8 cellular contexts compared by ENCODE assay signal in genomic region chr17:82716383-82717181, GRCh38. TPM values are rescaled to one million over a fixed set of nuclear protein-coding genes. Genes with fewer than 3 reads are reported as not detected.
A peak's percentile ranks its signal among the peaks of the same experiment; 100 is the strongest.
DNase-seq lines count a peak whose midpoint lies in the region; ATAC-seq and TF ChIP-seq lines count a peak whose summit lies in the region.

A gene with protein sequence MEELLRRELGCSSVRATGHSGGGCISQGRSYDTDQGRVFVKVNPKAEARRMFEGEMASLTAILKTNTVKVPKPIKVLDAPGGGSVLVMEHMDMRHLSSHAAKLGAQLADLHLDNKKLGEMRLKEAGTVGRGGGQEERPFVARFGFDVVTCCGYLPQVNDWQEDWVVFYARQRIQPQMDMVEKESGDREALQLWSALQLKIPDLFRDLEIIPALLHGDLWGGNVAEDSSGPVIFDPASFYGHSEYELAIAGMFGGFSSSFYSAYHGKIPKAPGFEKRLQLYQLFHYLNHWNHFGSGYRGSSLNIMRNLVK (plus strand): TSS chr17:82716706. CDS start chr17:82716756, 50 bp downstream.

- H3K4me3 ChIP-seq in left ventricle myocardium inferior = peak within 1 kb of the TSS; percentile 98
- H3K4me3 ChIP-seq in prostate gland = peak within 1 kb of the TSS; percentile 82 to 89
- peak within 1 kb of the TSS; percentile 69 for H3K4me3 ChIP-seq in upper lobe of right lung

- DNase-seq in GM10266 (ENCODE audit: extremely low spot score) (peak; percentile 100), NCI-H187 (lab: John Stamatoyannopoulos, UW) (peak; percentile 70 to 96), T-helper 2 cell (peak; percentile 75 to 94 (median 93)), amygdala (lab: John Stamatoyannopoulos, UW) (peak; percentile 25 to 95 (median 88)), left ventricle myocardium inferior (peak; percentile 97), prostate gland (ENCODE audit: low spot score) (peak; percentile 96), upper lobe of right lung (peak; percentile 98)

- H3K4me1 ChIP-seq in left ventricle myocardium inferior = peaks cover 23% of the 10 kb centered on the region
- peaks cover 7% of the 10 kb centered on the region for H3K4me1 ChIP-seq in prostate gland (replicated peaks)
- peaks cover 15% of the 10 kb centered on the region for H3K4me1 ChIP-seq in upper lobe of right lung

- H3K36me3 ChIP-seq in left ventricle myocardium inferior (peaks cover 27% of the 10 kb centered on the region), prostate gland (peaks cover 5% of the 10 kb centered on the region in 2 donors), upper lobe of right lung (peaks cover 14% of the 10 kb centered on the region)

- no peaks in the 10 kb centered on the region for H3K27me3 ChIP-seq in left ventricle myocardium inferior (ENCODE audit: low read depth)
- H3K27me3 ChIP-seq in prostate gland (replicated peaks; ENCODE audit: insufficient read depth) = no peaks in the 10 kb centered on the region
- no peaks in the 10 kb centered on the region for H3K27me3 ChIP-seq in upper lobe of right lung

- intact Hi-C loops in left ventricle myocardium inferior (cut with micrococcal nuclease) = no loop called here
- intact Hi-C loops in prostate gland (cut with DNase I) = no loop called here
- intact Hi-C loops in upper lobe of right lung (cut with DNase I) = no loop called here

- H3K9me3 ChIP-seq in left ventricle myocardium inferior (replicated peaks) = no peaks in the 10 kb centered on the region
- no peaks in the 10 kb centered on the region for H3K9me3 ChIP-seq in prostate gland
- no peaks in the 10 kb centered on the region for H3K9me3 ChIP-seq in upper lobe of right lung

- TF ChIP-seq POLR2A in prostate gland (IDR thresholded peaks at IDR 0.05) = peak; percentile 35

- H3K27ac ChIP-seq in left ventricle myocardium inferior (replicated peaks) (peak within 1 kb of the TSS; percentile 70), prostate gland (peak within 1 kb of the TSS; percentile 67 to 69), upper lobe of right lung (peak within 1 kb of the TSS; percentile 74)

- peak; percentile 48 for ATAC-seq in HG02840 (IDR thresholded peaks at IDR 0.05; ENCODE audit: low FRiP score, unreplicated experiment)
- ATAC-seq in upper lobe of right lung = peak; percentile 98

- WGBS in prostate gland = under 1% methylated on average over 68 of the region's 86 CpGs

- TF ChIP-seq CTCF in GM10266 (IDR thresholded peaks at IDR 0.05; ENCODE audit: control insufficient read depth, insufficient read depth, low read depth, missing control alignments) (no peak), left ventricle myocardium inferior (IDR thresholded peaks at IDR 0.05; ENCODE audit: borderline replicate concordance) (no peak), prostate gland (IDR thresholded peaks at IDR 0.05) (no peak), upper lobe of right lung (IDR thresholded peaks at IDR 0.05) (no peak)

RNA-seq across cellular contexts. Expression of the gene that starts here (rescaled TPM):
- total RNA-seq in left ventricle myocardium inferior (13.6 TPM), prostate gland (10 to 100 TPM; 26.1 to 28.3 TPM), upper lobe of right lung (21.4 TPM)

Comparison
In these comparisons a context has a peak if more than half of its experiments do, and no peak if none do; other contexts are left out.
1. Peak in every context shown above with its lines: DNase-seq, ATAC-seq, H3K4me3 ChIP-seq and H3K27ac ChIP-seq.